ENCODE assay signal across 8 cellular contexts in genomic region chr1:156146006-156146748, GRCh38. TPM values are rescaled to one million over a fixed set of nuclear protein-coding genes. Genes with fewer than 3 reads are reported as not detected.
A peak's percentile ranks its signal among the peaks of the same experiment; 100 is the strongest.
DNase-seq lines count a peak whose midpoint lies in the region; ATAC-seq, FAIRE-seq and TF ChIP-seq lines count a peak whose summit lies in the region.

No MANE protein-coding gene starts in this region.

- no peaks in the 10 kb centered on the region for H3K27me3 ChIP-seq in thymus (ENCODE audit: control insufficient read depth, insufficient read depth)

- POLR2A ChIA-PET in WTC11 (lab: Charles Lee), result interaction anchor here (0.6 to 2.7 kb wide), 3 partner anchors 67 to 594 kb away, joined by 3 to 9 read pairs (median 3); partner anchors contain the start of gene PMF1

- peaks cover 15% of the 10 kb centered on the region for H3K9me3 Mint-ChIP-seq in HFFc6
- no peaks in the 10 kb centered on the region for H3K9me3 Mint-ChIP-seq in WTC11

- H3K36me3 Mint-ChIP-seq in HFFc6 (ENCODE audit: low read depth) (peaks cover 11% of the 10 kb centered on the region), WTC11 (no peaks in the 10 kb centered on the region)

- CTCF ChIA-PET in WTC11 (lab: Charles Lee), result interaction anchor here (0.6 to 5.8 kb wide), 25 partner anchors 9 to 903 kb away, joined by 3 to 124 read pairs (median 3); partner anchors contain the start of genes PAQR6, PMF1 and SLC25A44

- no peaks in the 10 kb centered on the region for H3K9me3 ChIP-seq in thymus (ENCODE audit: control insufficient read depth)

- WGBS in thymus, result 29% methylated on average over 13 of the region's 13 CpGs

- H3K27me3 Mint-ChIP-seq in HFFc6 (ENCODE audit: insufficient read depth) (peaks cover 79% of the 10 kb centered on the region), WTC11 (ENCODE audit: low read depth) (no peaks in the 10 kb centered on the region; the same call in 1 of the 2 replicates)

- H3K4me1 ChIP-seq in thymus (ENCODE audit: control insufficient read depth, insufficient read depth, low read length), result peaks cover 18% of the 10 kb centered on the region

- ATAC-seq in WTC11 (peak; percentile 12), HG02852 (IDR thresholded peaks at IDR 0.05; ENCODE audit: unreplicated experiment) (no peak)

- H3K4me3 Mint-ChIP-seq in HFFc6, result peak overlapping the region; percentile 67
- H3K4me3 Mint-ChIP-seq in WTC11, result peak overlapping the region; percentile 58

- TF ChIP-seq CTCF in HFFc6 (IDR thresholded peaks at IDR 0.05) (peak; percentile 89), WTC11 (IDR thresholded peaks at IDR 0.05) (peak; percentile 27; the same call in 1 of the 2 replicates)

- FAIRE-seq in endometrium (lab: Jason Lieb, UNC), result peak; percentile 33

- peaks cover 61% of the 10 kb centered on the region for H3K4me1 Mint-ChIP-seq in HFFc6 (ENCODE audit: low read depth)
- peaks cover 53% of the 10 kb centered on the region for H3K4me1 Mint-ChIP-seq in WTC11

- peak; percentile 92 for DNase-seq in COLO829 (ENCODE audit: low spot score)
- DNase-seq in HFFc6, result peak; percentile 97
- peak; percentile 92 for DNase-seq in NCI-H226
- DNase-seq in WTC11 (ENCODE audit: low spot score), result no peak
- peak; percentile 67 for DNase-seq in middle frontal gyrus (ENCODE audit: extremely low spot score, low spot score)

- H3K36me3 ChIP-seq in thymus (ENCODE audit: control insufficient read depth, insufficient read depth), result no peaks in the 10 kb centered on the region

- H3K4me3 ChIP-seq in thymus (ENCODE audit: low read length), result no peak overlapping the region

- peak overlapping the region; percentile 70 for H3K27ac Mint-ChIP-seq in HFFc6
- H3K27ac Mint-ChIP-seq in WTC11, result peak overlapping the region; percentile 87

- H3K27ac ChIP-seq in thymus (ENCODE audit: low read depth), result peak overlapping the region; percentile 15

TF ChIP-seq in WTC11, 78 proteins besides CTCF, POLR2A, EP300 and RAD21:
- TF ChIP-seq SP1 (CRISPR knock-in tag; conservative IDR thresholded peaks at IDR 0.05), result 0 out of 2 replicates have a peak, but pooled peaks have one; percentile 23
- 0 out of 2 replicates have a peak, but pooled peaks have one; percentile 38 for TF ChIP-seq GABPB1 (CRISPR knock-in tag; IDR thresholded peaks at IDR 0.05)
- no peak for TF ChIP-seq RORB (CRISPR knock-in tag; IDR thresholded peaks at IDR 0.05)

RNA-seq across cellular contexts. Expression of gene SEMA4A, which starts 7.2 kb away (rescaled TPM):
- 1 to 10 TPM in 2 of 6 experiments, under 1 TPM in 4; 0.71 to 1.1 (median 0.83) TPM for total RNA-seq in HFFc6 (2021; fragmentation: NEBNext Ultra II Directional; extraction: Animal tissue kit (Norgen Biotek cat#: 25700))
- total RNA-seq in WTC11 (2021), result 6.9 to 12.4 TPM (median 8.7 TPM) in 3 replicates
- polyA plus RNA-seq in thymus, result 14.8 TPM

RNA-seq across cellular contexts. Expression of gene LMNA, which starts 31.7 kb away (rescaled TPM):
- 1,000 to 10,000 TPM; 1,238 to 1,664 (median 1,535) TPM for total RNA-seq in HFFc6 (2021; fragmentation: NEBNext Ultra II Directional; extraction: Animal tissue kit (Norgen Biotek cat#: 25700))
- 40.7 to 68.8 TPM (median 46.2 TPM) in 3 replicates for total RNA-seq in WTC11 (2021)
- polyA plus RNA-seq in thymus, result 68.3 TPM

RNA-seq across cellular contexts. Expression of gene SLC25A44, which starts 47.7 kb away (rescaled TPM):
- total RNA-seq in HFFc6 (2021; fragmentation: NEBNext Ultra II Directional; extraction: Animal tissue kit (Norgen Biotek cat#: 25700)), result 10 to 100 TPM; 19.6 to 25.2 (median 23.4) TPM
- total RNA-seq in WTC11 (2021), result 17.9 to 29.1 TPM (median 19.7 TPM) in 3 replicates
- polyA plus RNA-seq in thymus, result 10.7 TPM

Comparison
In these comparisons a context has a peak if more than half of its experiments do, and no peak if none do; other contexts are left out.
1. RNA of gene LMNA, which starts 31.7 kb away (total RNA-seq): 1,238 to 1,664 TPM in HFFc6; 40.7 to 68.8 TPM in WTC11; every median in the first group is over 10 times any median in the second.